Comparison of ENCODE assay signal across 1 cellular context in the genomic region with DNA sequence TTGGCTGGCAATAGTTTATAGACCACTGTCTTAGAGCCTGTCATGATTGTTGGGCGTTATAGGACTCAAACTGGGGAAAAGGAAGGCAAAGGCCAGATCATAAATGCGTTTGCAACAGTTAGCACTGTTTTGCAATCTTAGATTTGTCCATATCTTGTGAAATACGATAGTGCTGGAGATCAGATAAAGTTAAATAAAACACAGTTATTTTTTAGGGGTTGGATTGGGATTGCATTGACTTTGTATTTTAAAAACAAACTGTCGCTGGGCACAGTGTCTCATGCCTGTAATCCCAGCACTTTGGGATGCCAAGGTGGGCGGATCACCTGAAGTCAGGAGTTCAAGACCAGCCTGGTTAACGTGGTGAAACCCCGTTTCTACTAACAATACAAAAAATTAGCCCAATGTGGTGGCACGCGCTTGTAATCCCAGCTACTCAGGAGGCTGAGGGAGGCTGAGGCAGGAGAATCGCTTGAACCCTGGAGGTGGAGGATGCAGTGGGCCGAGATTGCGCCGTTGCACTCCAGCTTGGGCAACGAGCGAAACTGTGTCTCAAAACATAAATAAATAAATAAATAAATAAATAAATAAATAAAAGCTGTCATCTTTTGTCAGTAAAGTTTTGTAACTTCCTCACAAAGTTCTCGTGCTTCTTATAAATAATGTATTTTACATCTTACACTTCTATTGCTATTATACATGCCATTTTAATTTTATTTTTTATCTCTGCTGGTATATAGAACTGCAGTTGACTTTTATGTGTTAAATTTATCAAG.
TF ChIP-seq lines count a peak whose summit lies in the region.

No MANE protein-coding gene starts in this region.

TF ChIP-seq in HEK293, 187 proteins besides CTCF, POLR2A, EP300 and RAD21 (continued from another document):
- TF ChIP-seq ZNF654 (tag by site-specific recombination; IDR thresholded peaks at IDR 0.05; ENCODE audit: low read depth) (peak; percentile 11; the same call in 1 of the 2 replicates), ZNF394 (tag by site-specific recombination; IDR thresholded peaks at IDR 0.05; ENCODE audit: borderline replicate concordance) (peak; percentile 77; the same call in 1 of the 2 replicates), ZNF626 (tag by site-specific recombination; IDR thresholded peaks at IDR 0.05) (no peak), ZNF510 (tag by site-specific recombination; IDR thresholded peaks at IDR 0.05; ENCODE audit: insufficient replicate concordance) (peak; percentile 23), ZNF266 (tag by site-specific recombination; IDR thresholded peaks at IDR 0.05; ENCODE audit: low read depth) (0 out of 2 replicates have a peak, but pooled peaks have one; percentile 19), KLF10 (tag by site-specific recombination; IDR thresholded peaks at IDR 0.05) (no peak), ZBTB17 (tag by site-specific recombination; IDR thresholded peaks at IDR 0.05) (no peak), ZNF426 (tag by site-specific recombination; IDR thresholded peaks at IDR 0.05) (peak; percentile 81), ZNF629 (tag by site-specific recombination; IDR thresholded peaks at IDR 0.05) (0 out of 2 replicates have a peak, but pooled peaks have one; percentile 19), SP7 (tag by site-specific recombination; IDR thresholded peaks at IDR 0.05) (no peak), ZNF211 (tag by site-specific recombination; IDR thresholded peaks at IDR 0.05; ENCODE audit: low read depth) (no peak), SCRT2 (tag by site-specific recombination; IDR thresholded peaks at IDR 0.05) (peak; percentile 33; the same call in 1 of the 2 replicates)
- TF ChIP-seq, protein P1, sequence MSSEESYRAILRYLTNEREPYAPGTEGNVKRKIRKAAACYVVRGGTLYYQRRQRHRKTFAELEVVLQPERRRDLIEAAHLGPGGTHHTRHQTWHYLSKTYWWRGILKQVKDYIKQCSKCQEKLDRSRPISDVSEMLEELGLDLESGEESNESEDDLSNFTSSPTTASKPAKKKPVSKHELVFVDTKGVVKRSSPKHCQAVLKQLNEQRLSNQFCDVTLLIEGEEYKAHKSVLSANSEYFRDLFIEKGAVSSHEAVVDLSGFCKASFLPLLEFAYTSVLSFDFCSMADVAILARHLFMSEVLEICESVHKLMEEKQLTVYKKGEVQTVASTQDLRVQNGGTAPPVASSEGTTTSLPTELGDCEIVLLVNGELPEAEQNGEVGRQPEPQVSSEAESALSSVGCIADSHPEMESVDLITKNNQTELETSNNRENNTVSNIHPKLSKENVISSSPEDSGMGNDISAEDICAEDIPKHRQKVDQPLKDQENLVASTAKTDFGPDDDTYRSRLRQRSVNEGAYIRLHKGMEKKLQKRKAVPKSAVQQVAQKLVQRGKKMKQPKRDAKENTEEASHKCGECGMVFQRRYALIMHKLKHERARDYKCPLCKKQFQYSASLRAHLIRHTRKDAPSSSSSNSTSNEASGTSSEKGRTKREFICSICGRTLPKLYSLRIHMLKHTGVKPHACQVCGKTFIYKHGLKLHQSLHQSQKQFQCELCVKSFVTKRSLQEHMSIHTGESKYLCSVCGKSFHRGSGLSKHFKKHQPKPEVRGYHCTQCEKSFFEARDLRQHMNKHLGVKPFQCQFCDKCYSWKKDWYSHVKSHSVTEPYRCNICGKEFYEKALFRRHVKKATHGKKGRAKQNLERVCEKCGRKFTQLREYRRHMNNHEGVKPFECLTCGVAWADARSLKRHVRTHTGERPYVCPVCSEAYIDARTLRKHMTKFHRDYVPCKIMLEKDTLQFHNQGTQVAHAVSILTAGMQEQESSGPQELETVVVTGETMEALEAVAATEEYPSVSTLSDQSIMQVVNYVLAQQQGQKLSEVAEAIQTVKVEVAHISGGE (tag by site-specific recombination; conservative IDR thresholded peaks at IDR 0.05; ENCODE audit: low read depth) = peak; percentile 56
- TF ChIP-seq, protein P2, sequence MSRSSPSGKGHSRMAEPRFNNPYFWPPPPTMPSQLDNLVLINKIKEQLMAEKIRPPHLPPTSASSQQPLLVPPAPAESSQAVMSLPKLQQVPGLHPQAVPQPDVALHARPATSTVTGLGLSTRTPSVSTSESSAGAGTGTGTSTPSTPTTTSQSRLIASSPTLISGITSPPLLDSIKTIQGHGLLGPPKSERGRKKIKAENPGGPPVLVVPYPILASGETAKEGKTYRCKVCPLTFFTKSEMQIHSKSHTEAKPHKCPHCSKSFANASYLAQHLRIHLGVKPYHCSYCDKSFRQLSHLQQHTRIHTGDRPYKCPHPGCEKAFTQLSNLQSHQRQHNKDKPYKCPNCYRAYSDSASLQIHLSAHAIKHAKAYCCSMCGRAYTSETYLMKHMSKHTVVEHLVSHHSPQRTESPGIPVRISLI (tag by site-specific recombination; IDR thresholded peaks at IDR 0.05) = no peak
TF ChIP-seq in HEK293: peak in this region for 14.
